Comparison of ENCODE assay signal across 8 cellular contexts in the genomic region with DNA sequence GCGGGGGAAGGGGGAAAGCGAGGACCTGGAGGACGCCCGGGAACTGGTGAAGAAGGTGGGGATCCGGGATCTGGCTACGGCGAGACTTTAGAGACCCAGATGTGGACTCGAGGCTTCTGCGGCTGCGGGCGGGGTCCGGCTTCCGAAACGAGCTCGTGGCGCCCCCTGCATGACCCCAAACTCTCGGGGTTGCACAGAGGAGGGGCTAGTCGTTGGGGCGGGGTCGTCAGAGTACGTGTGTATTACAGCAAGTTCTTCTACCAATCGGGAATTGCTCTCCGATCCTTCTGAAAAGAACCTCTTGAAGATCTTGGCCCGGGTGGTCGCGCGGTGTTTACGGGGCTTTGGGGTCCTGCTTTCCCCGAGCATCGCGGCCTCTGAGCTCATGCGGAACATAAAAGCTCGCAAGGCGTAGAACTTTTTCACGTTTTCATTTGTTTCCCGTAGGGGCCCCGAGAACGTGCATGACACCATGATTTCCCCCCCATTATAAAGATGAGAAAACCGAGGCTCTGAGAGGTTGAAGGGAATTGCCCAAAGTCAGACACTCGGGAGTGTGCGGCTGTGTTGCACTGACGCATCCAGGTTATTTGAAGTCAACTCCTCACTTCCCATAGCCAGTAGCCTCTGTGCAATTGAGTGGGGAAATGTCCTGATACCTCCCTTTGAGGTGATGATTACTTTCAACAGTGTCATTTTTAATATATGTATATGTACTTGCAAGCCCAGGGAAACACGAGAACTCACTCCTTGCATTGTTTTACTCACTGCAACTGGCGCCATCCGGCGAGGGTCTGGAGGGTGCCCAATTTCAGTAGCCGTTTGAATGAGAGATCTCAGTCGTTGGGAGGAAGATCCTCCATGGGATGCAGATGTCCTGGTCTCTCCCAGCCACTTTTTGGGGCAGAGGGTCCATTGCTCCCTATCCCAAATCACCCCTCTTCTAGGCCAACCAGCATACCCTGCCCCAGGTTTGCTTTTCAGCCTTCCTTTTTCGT. TPM values are rescaled to one million over a fixed set of nuclear protein-coding genes. Genes with fewer than 3 reads are reported as not detected.
DNase-seq lines count a peak whose midpoint lies in the region; ATAC-seq and TF ChIP-seq lines count a peak whose summit lies in the region.

A gene (minus strand): TSS at position 149 of the 998 bp plus-strand sequence. CDS start 512 bp downstream, outside the sequence.

- H3K4me1 ChIP-seq in NT2/D1 (ENCODE audit: insufficient read depth, insufficient read length) (peaks cover 3% of the 10 kb centered on the region), spleen (peaks cover 6 to 42% (median 30%) of the 10 kb centered on the region in 6 donors)

- in situ Hi-C loops in GM13977 (cut with MboI; ENCODE audit: low pct_unique_long_range_greater_than_20kb, low sequenced_read_pairs, unreplicated experiment): no loop called here
- in situ Hi-C loops in G401 (cut with HindIII; ENCODE audit: low sequenced_read_pairs): no loop called here

- no peaks in the 10 kb centered on the region for H3K36me3 ChIP-seq in NT2/D1 (ENCODE audit: insufficient read depth, insufficient read length, low read length)
- no peaks in the 10 kb centered on the region for H3K36me3 ChIP-seq in spleen

- peaks cover 38% of the 10 kb centered on the region for H3K27me3 ChIP-seq in NT2/D1 (ENCODE audit: insufficient read depth, insufficient read length)
- peaks cover 4 to 56% (median 32%) of the 10 kb centered on the region in 7 donors for H3K27me3 ChIP-seq in spleen (replicated peaks in 1 of 7)

- ATAC-seq in GM21786 (IDR thresholded peaks at IDR 0.05; ENCODE audit: unreplicated experiment): peak; percentile 7
- ATAC-seq in activated naive CD4-positive, alpha-beta T cell treated with anti-CD3 and anti-CD28 coated beads, Interleukin-2, amount 50 U/mL, for 72 hours: no peak

- peak; percentile 76 for DNase-seq in GM13977 (ENCODE audit: low spot score)
- no peak for DNase-seq in NT2/D1 (ENCODE audit: low read depth, low spot score)
- no peak for DNase-seq in fibroblast of villous mesenchyme (ENCODE audit: low read depth)
- no peak for DNase-seq in spleen
- no peak for DNase-seq in T1000 (lab: John Stamatoyannopoulos, UW)
- DNase-seq in G401 (ENCODE audit: low spot score): no peak
- DNase-seq in activated naive CD4-positive, alpha-beta T cell treated with anti-CD3 and anti-CD28 coated beads, Interleukin-2, amount 50 U/mL, for 72 hours (ENCODE audit: low spot score in 2 of 2): no peak

- no peak within 1 kb of the TSS for H3K27ac Mint-ChIP-seq in activated naive CD4-positive, alpha-beta T cell treated with anti-CD3 and anti-CD28 coated beads, Interleukin-2, amount 50 U/mL, for 72 hours

- peak; percentile 33 for TF ChIP-seq CTCF in GM13977 (IDR thresholded peaks at IDR 0.05; ENCODE audit: extremely low read depth, insufficient read depth, missing control alignments)
- no peak for TF ChIP-seq CTCF in fibroblast of villous mesenchyme (IDR thresholded peaks at IDR 0.05; ENCODE audit: insufficient read depth, low read depth, low read length)
- TF ChIP-seq CTCF in spleen (IDR thresholded peaks at IDR 0.05 in 8 of 11, conservative IDR thresholded peaks at IDR 0.05 in 3 of 11): no peak

- H3K9ac ChIP-seq in NT2/D1 (ENCODE audit: insufficient read length, low read depth): peak within 1 kb of the TSS; percentile 71

- H3K27ac ChIP-seq in spleen: peak within 1 kb of the TSS in 7 of 8 donors; percentile 20 to 74 (median 68)

- 8 to 13% (median 11%) methylated on average over 42 to 49 of the region's 49 CpGs for WGBS in spleen, 5 donors

- H3K9me3 ChIP-seq in NT2/D1 (ENCODE audit: insufficient read depth, low read length): no peaks in the 10 kb centered on the region
- H3K9me3 ChIP-seq in spleen: no peaks in the 10 kb centered on the region

- no peak for TF ChIP-seq POLR2A in spleen (IDR thresholded peaks at IDR 0.05)

- peak within 1 kb of the TSS; percentile 62 for H3K4me3 ChIP-seq in NT2/D1 (ENCODE audit: insufficient read length, low read depth)
- peak within 1 kb of the TSS; percentile 25 for H3K4me3 ChIP-seq in fibroblast of villous mesenchyme (ENCODE audit: low read depth, low read length)
- peak within 1 kb of the TSS; percentile 45 to 86 (median 66) for H3K4me3 ChIP-seq in spleen

- peaks cover 7 to 32% of the 10 kb centered on the region in 2 donors for H3K36me3 Mint-ChIP-seq in activated naive CD4-positive, alpha-beta T cell treated with anti-CD3 and anti-CD28 coated beads, Interleukin-2, amount 50 U/mL, for 72 hours

- no peaks in the 10 kb centered on the region for H3K9me3 Mint-ChIP-seq in activated naive CD4-positive, alpha-beta T cell treated with anti-CD3 and anti-CD28 coated beads, Interleukin-2, amount 50 U/mL, for 72 hours

- intact Hi-C loops in spleen (cut with DNase I; ENCODE audit: low total_unique reads): no loop called here

RNA-seq across cellular contexts. Expression of the gene that starts here (rescaled TPM):
- total RNA-seq in fibroblast of villous mesenchyme (not detected in 2 replicates), spleen (1 to 10 TPM; 3.7 to 8.3 (median 5.5) TPM)
- polyA plus RNA-seq in spleen: 1 to 10 TPM; 1.1 to 1.8 (median 1.5) TPM
- 0.03 and 0.12 TPM in 2 replicates for total RNA-seq in G401 (2014; rRNA removed; shearing (Covaris generic))
- under 1 TPM; 0.09 to 0.82 TPM for total RNA-seq in activated naive CD4-positive, alpha-beta T cell treated with anti-CD3 and anti-CD28 coated beads, Interleukin-2, amount 50 U/mL, for 72 hours
